Comparison of ENCODE assay signal across 9 cellular contexts in genomic region chr20:36847009-36847709, GRCh38. TPM values are rescaled to one million over a fixed set of nuclear protein-coding genes. Genes with fewer than 3 reads are reported as not detected.
A peak's percentile ranks its signal among the peaks of the same experiment; 100 is the strongest.
DNase-seq lines count a peak whose midpoint lies in the region; ATAC-seq and TF ChIP-seq lines count a peak whose summit lies in the region.
"Had no signal": no experiment of that assay in that cellular context is flagged by ENCODE, and none has a peak within 500 bp of the region (broad histone marks: within the 10 kb centered on the region; RNA-seq: fewer than 3 reads in every experiment).

No MANE protein-coding gene starts in this region.

- peaks cover 0 to 5% (median 3%) of the 10 kb centered on the region in 7 donors for H3K9me3 Mint-ChIP-seq in CD14-positive monocyte

- H3K27me3 ChIP-seq in esophagus (ENCODE audit: control insufficient read depth in 1 of 2, insufficient read depth in 2 of 2, low read length in 2 of 2) (no peaks in the 10 kb centered on the region), muscle layer of colon (ENCODE audit: control insufficient read depth in 1 of 2, insufficient read depth in 2 of 2, low read length in 2 of 2) (no peaks in the 10 kb centered on the region)

- no peak for ATAC-seq in GM18498 (IDR thresholded peaks at IDR 0.05; ENCODE audit: unreplicated experiment)

- intact Hi-C loops in CD14-positive monocyte (cut with micrococcal nuclease) = no loop called here

- peaks cover 0 to 2% (median 0%) of the 10 kb centered on the region in 3 donors for H3K27me3 Mint-ChIP-seq in CD14-positive monocyte (ENCODE audit: low read depth in 3 of 3)

- H3K4me3 ChIP-seq in esophagus (ENCODE audit: low read depth in 1 of 2, low read length in 2 of 2) (no peak overlapping the region), muscle layer of colon (ENCODE audit: low read depth in 1 of 2, low read length in 2 of 2) (no peak overlapping the region), urinary bladder (ENCODE audit: low read depth, low read length) (no peak overlapping the region)

- peak overlapping the region; percentile 79 to 91 for H3K27ac ChIP-seq in esophagus (ENCODE audit: low read depth in 2 of 2, low read length in 1 of 2)
- H3K27ac ChIP-seq in muscle layer of colon (ENCODE audit: low read depth, low read length) = peak overlapping the region; percentile 96
- peak overlapping the region; percentile 86 for H3K27ac ChIP-seq in urinary bladder (ENCODE audit: low read depth)

- no peak for TF ChIP-seq CTCF in CD14-positive monocyte (IDR thresholded peaks at IDR 0.05)

- H3K36me3 ChIP-seq in esophagus (ENCODE audit: control insufficient read depth in 2 of 2, insufficient read depth in 2 of 2, low read length in 1 of 2) = no peaks in the 10 kb centered on the region
- H3K36me3 ChIP-seq in muscle layer of colon (ENCODE audit: insufficient read depth, low read length) = peaks cover 5% of the 10 kb centered on the region
- H3K36me3 ChIP-seq in urinary bladder (ENCODE audit: insufficient read depth) = no peaks in the 10 kb centered on the region

- peaks cover 0 to 8% of the 10 kb centered on the region in 2 donors for H3K36me3 Mint-ChIP-seq in CD14-positive monocyte

- H3K9me3 ChIP-seq in esophagus (ENCODE audit: control insufficient read depth in 2 of 2, insufficient read depth in 1 of 2, low read depth in 1 of 2, low read length in 1 of 2) (no peaks in the 10 kb centered on the region), muscle layer of colon (ENCODE audit: low read length) (no peaks in the 10 kb centered on the region)

- DNase-seq in NCI-H1417 (lab: John Stamatoyannopoulos, UW) (peak in 2 of 3 experiments; percentile 47 to 75), NCI-H1417 treated with DMSO at 0.1 percent for 48 hours (lab: John Stamatoyannopoulos, UW) (no peak), NCI-H1436 (lab: John Stamatoyannopoulos, UW) (no peak), CD14-positive monocyte (ENCODE audit: low spot score) (no peak)
- DNase-seq: 8988T had no signal

- peak overlapping the region in 3 of 7 donors; percentile 10 to 54 (median 32) for H3K27ac Mint-ChIP-seq in CD14-positive monocyte

- peaks cover 37% of the 10 kb centered on the region for H3K4me1 Mint-ChIP-seq in CD14-positive monocyte

- WGBS in esophagus, 2 donors = 66 to 76% methylated on average over 18 of the region's 18 CpGs
- WGBS in urinary bladder = 56% methylated on average over 18 of the region's 18 CpGs

- H3K9ac ChIP-seq in muscle layer of colon (ENCODE audit: low read length) = peak overlapping the region; percentile 46

- no peak overlapping the region for H3K4me3 Mint-ChIP-seq in CD14-positive monocyte

- H3K4me1 ChIP-seq in esophagus (ENCODE audit: control insufficient read depth in 2 of 2, insufficient read depth in 2 of 2, low read length in 1 of 2) (peaks cover 9 to 11% of the 10 kb centered on the region in 2 donors), muscle layer of colon (ENCODE audit: insufficient read depth, low read length) (peaks cover 69% of the 10 kb centered on the region), urinary bladder (ENCODE audit: insufficient read depth) (no peaks in the 10 kb centered on the region)

RNA-seq across cellular contexts. Expression of gene TLDC2, which starts 28.8 kb away (rescaled TPM):
- polyA plus RNA-seq in esophagus = under 1 TPM; 0.16 to 0.29 TPM
- 1.6 TPM for total RNA-seq in urinary bladder
- 0.33 TPM for polyA plus RNA-seq in urinary bladder
- not detected for polyA plus RNA-seq in CD14-positive monocyte

Comparison
In these comparisons a context has a peak if more than half of its experiments do, and no peak if none do; other contexts are left out.
1. DNase-seq: peak in NCI-H1417 (2 of 3); none in NCI-H1417 treated with DMSO at 0.1 percent for 48 hours (single experiment), NCI-H1436 (single experiment) and CD14-positive monocyte (single experiment).
2. Peak in every context shown above with its lines, with median percentiles within 50 percentile points of each other: H3K27ac ChIP-seq.